8 cellular contexts compared by ENCODE assay signal in genomic region chr2:182649316-182649715, GRCh38.
DNase-seq lines count a peak whose midpoint lies in the region; ATAC-seq, FAIRE-seq and TF ChIP-seq lines count a peak whose summit lies in the region.

No MANE protein-coding gene starts in this region.

- no peak overlapping the region for H3K4me3 ChIP-seq in AG09309 (ENCODE audit: control insufficient read depth, low read depth, low read length)
- no peak overlapping the region for H3K4me3 ChIP-seq in SU-DHL-6 (ENCODE audit: insufficient read depth, low read length, poor library complexity, severe bottlenecking)
- H3K4me3 ChIP-seq in hepatocyte = no peak overlapping the region
- H3K4me3 ChIP-seq in tibial artery = no peak overlapping the region

- no peak overlapping the region for H3K9ac ChIP-seq in SU-DHL-6 (ENCODE audit: low read length)

- 44% methylated on average over 6 of the region's 6 CpGs for WGBS in hepatocyte (ENCODE audit: low lambda C conversion rate, missing lambda C conversion rate)

- H3K79me2 ChIP-seq in SU-DHL-6 (ENCODE audit: insufficient read depth, low read length) = no peaks in the 10 kb centered on the region
- no peaks in the 10 kb centered on the region for H3K79me2 ChIP-seq in hepatocyte

- CTCF ChIA-PET in CD4-positive, alpha-beta T cell (lab: Charles Lee) = no interaction called here

- H3K4me3 Mint-ChIP-seq in CD4-positive, alpha-beta T cell = no peak overlapping the region

- peaks cover 9% of the 10 kb centered on the region for H3K4me1 Mint-ChIP-seq in CD4-positive, alpha-beta T cell (ENCODE audit: low read depth)

- intact Hi-C loops in tibial artery (cut with DNase I; ENCODE audit: low total_unique reads) = loop anchor here (1.0 kb wide), 1 partner anchor 464 kb away; no protein-coding TSS in a partner anchor
- intact Hi-C loops in CD4-positive, alpha-beta T cell (cut with DNase I, micrococcal nuclease) = loop anchor here in 1 of 2 experiments (5.0 kb wide), 1 partner anchor 462 kb away; no protein-coding TSS in a partner anchor

- H3K4me1 ChIP-seq in hepatocyte (ENCODE audit: insufficient read depth) (no peaks in the 10 kb centered on the region), tibial artery (peaks cover 0 to 4% (median 0%) of the 10 kb centered on the region in 4 donors)

- H3F3A ChIP-seq in SU-DHL-6 (ENCODE audit: insufficient read depth) = no peaks in the 10 kb centered on the region

- peak; percentile 71 for TF ChIP-seq CTCF in AG09309 (IDR thresholded peaks at IDR 0.05; ENCODE audit: control insufficient read depth, insufficient read depth, low read depth, low read length, missing control alignments)
- TF ChIP-seq CTCF in SU-DHL-6 (IDR thresholded peaks at IDR 0.05; ENCODE audit: insufficient read depth, low read length, poor library complexity, severe bottlenecking) = peak; percentile 25
- TF ChIP-seq CTCF in hepatocyte (IDR thresholded peaks at IDR 0.05; ENCODE audit: poor library complexity) = peak; percentile 72
- peak in 1 of 2 experiments; percentile 19 for TF ChIP-seq CTCF in tibial artery (IDR thresholded peaks at IDR 0.05)
- TF ChIP-seq CTCF in CD4-positive, alpha-beta T cell (IDR thresholded peaks at IDR 0.05) = no peak

- no peaks in the 10 kb centered on the region for H3K36me3 Mint-ChIP-seq in CD4-positive, alpha-beta T cell (ENCODE audit: low read depth)

- POLR2A ChIA-PET in CD4-positive, alpha-beta T cell (lab: Charles Lee) = no interaction called here

- peaks cover 3% of the 10 kb centered on the region for H3K27me3 Mint-ChIP-seq in CD4-positive, alpha-beta T cell

- H3K4me2 ChIP-seq in SU-DHL-6 (ENCODE audit: low read depth, low read length, poor library complexity, severe bottlenecking) (no peak overlapping the region), hepatocyte (no peak overlapping the region)

- FAIRE-seq in GM19239 (lab: Jason Lieb, UNC) = peak; percentile 87

- H4K20me1 ChIP-seq in SU-DHL-6 (ENCODE audit: low read depth, low read length) (no peaks in the 10 kb centered on the region), hepatocyte (ENCODE audit: insufficient read depth, poor library complexity, severe bottlenecking) (no peaks in the 10 kb centered on the region)

- no peaks in the 10 kb centered on the region for H3K9me3 Mint-ChIP-seq in CD4-positive, alpha-beta T cell

- no peaks in the 10 kb centered on the region for H3K36me3 ChIP-seq in SU-DHL-6 (ENCODE audit: low read length)
- H3K36me3 ChIP-seq in hepatocyte (replicated peaks; ENCODE audit: insufficient read depth, low read depth) = no peaks in the 10 kb centered on the region
- H3K36me3 ChIP-seq in tibial artery = no peaks in the 10 kb centered on the region

- H3K27ac ChIP-seq in SU-DHL-6 (ENCODE audit: low read depth, low read length) = no peak overlapping the region
- no peak overlapping the region for H3K27ac ChIP-seq in hepatocyte
- no peak overlapping the region for H3K27ac ChIP-seq in tibial artery
- H3K27ac ChIP-seq in CD4-positive, alpha-beta T cell (ENCODE audit: low read depth, low read length) = no peak overlapping the region

- H2AFZ ChIP-seq in SU-DHL-6 (ENCODE audit: low read depth, low read length, severe bottlenecking) (no peak overlapping the region), hepatocyte (no peak overlapping the region)

- H3K27me3 ChIP-seq in SU-DHL-6 (ENCODE audit: low read length) = no peaks in the 10 kb centered on the region
- H3K27me3 ChIP-seq in hepatocyte = no peaks in the 10 kb centered on the region
- H3K27me3 ChIP-seq in tibial artery = no peaks in the 10 kb centered on the region
- no peaks in the 10 kb centered on the region for H3K27me3 ChIP-seq in CD4-positive, alpha-beta T cell (ENCODE audit: control insufficient read depth, insufficient read depth, low read length)

- DNase-seq in AG09309 (ENCODE audit: low read depth) = no peak
- DNase-seq in GM19239 (ENCODE audit: insufficient read length, low spot score) = no peak
- peak; percentile 54 for DNase-seq in NAMALWA (ENCODE audit: low spot score)
- peak; percentile 56 for DNase-seq in hepatocyte (ENCODE audit: low spot score)
- DNase-seq in activated T-cell treated with anti-CD3 and anti-CD28 coated beads, Interleukin-2, amount 50 U/mL, for 48 hours = no peak
- DNase-seq in tibial artery = no peak
- DNase-seq in CD4-positive, alpha-beta T cell = no peak

- no peaks in the 10 kb centered on the region for H3K9me3 ChIP-seq in SU-DHL-6 (ENCODE audit: insufficient read depth, low read length)
- H3K9me3 ChIP-seq in hepatocyte (ENCODE audit: low read depth) = no peaks in the 10 kb centered on the region
- no peaks in the 10 kb centered on the region for H3K9me3 ChIP-seq in tibial artery
- no peaks in the 10 kb centered on the region for H3K9me3 ChIP-seq in CD4-positive, alpha-beta T cell (ENCODE audit: control insufficient read depth, low read length)

- H3K9me2 ChIP-seq in SU-DHL-6 (replicated peaks; ENCODE audit: insufficient read depth, low read length) (no peaks in the 10 kb centered on the region), hepatocyte (replicated peaks; ENCODE audit: insufficient read depth) (no peaks in the 10 kb centered on the region)

- no peak for ATAC-seq in CD4-positive, alpha-beta T cell (ENCODE audit: poor library complexity)

- no peak overlapping the region for H3K27ac Mint-ChIP-seq in CD4-positive, alpha-beta T cell

Comparison
In these comparisons a context has a peak if more than half of its experiments do, and no peak if none do; other contexts are left out.
1. DNase-seq: peak in NAMALWA (single experiment) and hepatocyte (single experiment); none in AG09309 (single experiment), GM19239 (single experiment), activated T-cell treated with anti-CD3 and anti-CD28 coated beads, Interleukin-2, amount 50 U/mL, for 48 hours (0 of 2), tibial artery (0 of 2) and CD4-positive, alpha-beta T cell (0 of 10).